Comparison of ENCODE assay signal across 1 cellular context in genomic region chr1:39210649-39211048, GRCh38.
TF ChIP-seq lines count a peak whose summit lies in the region.

No MANE protein-coding gene starts in this region.

TF ChIP-seq in K562, 482 proteins besides CTCF, POLR2A, EP300 and RAD21:
- TF ChIP-seq ZNF518B (CRISPR knock-in tag; IDR thresholded peaks at IDR 0.05) (no peak), TEAD1 (CRISPR knock-in tag; IDR thresholded peaks at IDR 0.05) (peak in 1 of 2 experiments; percentile 47; a peak in 1 of 4 replicates), CHD4 (IDR thresholded peaks at IDR 0.05; ENCODE audit: insufficient read depth, insufficient replicate concordance, low read depth, low read length, poor library complexity, severe bottlenecking) (peak; percentile 84), SOX6 (IDR thresholded peaks at IDR 0.05) (no peak), ILK (tag; IDR thresholded peaks at IDR 0.05; ENCODE audit: borderline replicate concordance, low read depth) (no peak), NFIC (IDR thresholded peaks at IDR 0.05) (no peak), HDAC1 (IDR thresholded peaks at IDR 0.05) (0 out of 4 replicates have a peak, but pooled peaks of 1 of the 2 experiments have one; percentile 39), ATF2 (CRISPR knock-in tag; IDR thresholded peaks at IDR 0.05) (no peak), FOSL1 (tag; conservative IDR thresholded peaks at IDR 0.05) (no peak), ZNF124 (CRISPR knock-in tag; IDR thresholded peaks at IDR 0.05) (no peak), PHF8 (IDR thresholded peaks at IDR 0.05; ENCODE audit: borderline replicate concordance, low read length) (no peak), PHF20 (IDR thresholded peaks at IDR 0.05; ENCODE audit: partially characterized antibody) (peak; percentile 67), ZNF384 (IDR thresholded peaks at IDR 0.05; ENCODE audit: low read depth, low read length) (no peak), MED1 (CRISPR knock-in tag; IDR thresholded peaks at IDR 0.05; ENCODE audit: borderline replicate concordance) (no peak), ELK3 (CRISPR knock-in tag; IDR thresholded peaks at IDR 0.05) (no peak), RBM25 (IDR thresholded peaks at IDR 0.05; ENCODE audit: low read depth, low read length, severe bottlenecking) (peak; percentile 99), ZBTB12 (CRISPR knock-in tag; IDR thresholded peaks at IDR 0.05) (no peak), CBX1 (IDR thresholded peaks at IDR 0.05; ENCODE audit: low read depth) (peak; percentile 84; the same call in 1 of the 2 replicates), ZNF232 (CRISPR knock-in tag; IDR thresholded peaks at IDR 0.05) (no peak), BCOR (IDR thresholded peaks at IDR 0.05) (peak; percentile 99), KDM1A (IDR thresholded peaks at IDR 0.05) (peak; percentile 84 to 91), FOXP1 (CRISPR knock-in tag; IDR thresholded peaks at IDR 0.05) (no peak), SMARCA5 (IDR thresholded peaks at IDR 0.05) (peak; percentile 94), DDX20 (tag; IDR thresholded peaks at IDR 0.05; ENCODE audit: low read depth) (no peak), ADNP (tag; IDR thresholded peaks at IDR 0.05) (peak; percentile 90), SAFB2 (IDR thresholded peaks at IDR 0.05; ENCODE audit: borderline replicate concordance, low read depth, low read length, severe bottlenecking) (no peak), KAT2B (IDR thresholded peaks at IDR 0.05; ENCODE audit: low read depth, low read length) (no peak), TFE3 (CRISPR knock-in tag; IDR thresholded peaks at IDR 0.05) (no peak), CBX3 (IDR thresholded peaks at IDR 0.05; ENCODE audit: borderline replicate concordance in 1 of 2, low read length in 2 of 2) (peak in 1 of 2 experiments; percentile 65; a peak in 1 of 3 replicates), ZNF592 (IDR thresholded peaks at IDR 0.05) (no peak), CREB3 (tag; conservative IDR thresholded peaks at IDR 0.05; ENCODE audit: low read depth) (no peak), PYGO2 (tag; IDR thresholded peaks at IDR 0.05) (no peak), TCF3 (CRISPR knock-in tag; IDR thresholded peaks at IDR 0.05) (no peak), HDAC2 (IDR thresholded peaks at IDR 0.05) (peak; percentile 81), RCOR1 (IDR thresholded peaks at IDR 0.05; ENCODE audit: borderline replicate concordance in 1 of 2, low read depth in 2 of 2, low read length in 2 of 2) (peak in 1 of 2 experiments; percentile 47; a peak in 2 of 4 replicates)
TF ChIP-seq in K562: peak in this region for 13.
